ENCODE assay signal across 8 cellular contexts in the genomic region with DNA sequence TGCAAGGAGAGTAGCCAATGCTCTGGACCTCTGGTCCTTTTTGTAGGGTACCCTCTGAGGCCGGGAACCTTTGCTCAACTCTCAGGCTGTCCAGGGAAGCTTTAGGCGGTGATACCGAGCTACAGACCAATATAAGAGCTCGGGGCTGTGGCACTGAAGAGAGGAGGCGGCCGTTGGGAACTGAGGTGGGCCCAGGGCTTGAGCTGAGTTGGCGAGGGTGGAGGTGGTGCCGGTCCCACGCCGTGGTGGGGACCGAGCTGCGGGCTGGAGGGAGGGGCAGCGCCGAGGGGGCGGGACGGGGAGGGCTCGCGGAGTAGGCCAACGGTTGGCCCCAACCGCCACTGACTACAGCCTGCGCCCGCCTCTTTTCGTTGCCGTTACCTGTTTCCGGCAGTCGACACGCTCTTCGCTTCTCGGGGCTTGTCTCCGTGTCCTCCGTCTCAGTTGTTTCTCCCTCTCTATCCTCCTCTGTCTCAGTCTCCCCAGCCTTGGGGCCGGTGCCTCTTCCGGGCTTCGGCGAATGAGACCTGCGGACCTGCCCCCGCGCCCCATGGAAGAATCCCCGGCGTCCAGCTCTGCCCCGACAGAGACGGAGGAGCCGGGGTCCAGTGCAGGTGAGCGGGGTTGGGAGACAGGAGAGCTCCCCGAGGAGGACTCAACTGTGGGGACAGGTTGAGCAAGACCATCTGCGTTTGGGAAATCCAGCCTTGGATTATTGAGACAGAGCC. TPM values are rescaled to one million over a fixed set of nuclear protein-coding genes. Genes with fewer than 3 reads are reported as not detected.
DNase-seq lines count a peak whose midpoint lies in the region; ATAC-seq, FAIRE-seq and TF ChIP-seq lines count a peak whose summit lies in the region.

NEU3 (plus strand) TSS at position 393 of the 728 bp plus-strand sequence; CDS start at position 521, 128 bp downstream.

- H3K27me3 ChIP-seq in AG04450 (ENCODE audit: control insufficient read depth, insufficient read depth, low read length) (no peaks in the 10 kb centered on the region), bronchial epithelial cell (ENCODE audit: control insufficient read depth, insufficient read depth, low read length) (no peaks in the 10 kb centered on the region)

- TF ChIP-seq CTCF in AG04450 (IDR thresholded peaks at IDR 0.05; ENCODE audit: low read depth, low read length) (no peak), WI38 (IDR thresholded peaks at IDR 0.05; ENCODE audit: low read depth, low read length) (no peak), bronchial epithelial cell (IDR thresholded peaks at IDR 0.05; ENCODE audit: insufficient read depth, low read length, severe bottlenecking) (no peak)

- CTCF ChIA-PET in AG04450 (lab: Charles Lee), result interaction anchor here (0.9 to 2.4 kb wide), 3 partner anchors 44 to 216 kb away, joined by 3 to 10 read pairs (median 4); no protein-coding TSS in a partner anchor

- POLR2A ChIA-PET in AG04450 (lab: Yijun Ruan, JAX), result interaction anchor here (0.9 to 1.6 kb wide), 6 partner anchors 9 to 64 kb away, joined by 3 to 6 read pairs (median 4); partner anchors contain the start of genes SPCS2 and XRRA1

- peak; percentile 29 for DNase-seq in AG04450 (ENCODE audit: low read depth, low spot score)
- DNase-seq in NCI-H2196 (lab: John Stamatoyannopoulos, UW; ENCODE audit: unreplicated experiment), result peak; percentile 76
- DNase-seq in bronchial epithelial cell (ENCODE audit: low read depth), result peak; percentile 71
- DNase-seq in inferior parietal cortex (ENCODE audit: extremely low spot score), result peak; percentile 68
- DNase-seq in stimulated activated CD4-positive, alpha-beta T cell treated with anti-CD3 and anti-CD28 coated beads, Interleukin-12 subunit alpha, Interleukin-12 subunit beta, amount 100 ng/mL, for 4 hours, result peak; percentile 86

- no peak for FAIRE-seq in bronchial epithelial cell (lab: Jason Lieb, UNC)

- peak within 1 kb of the TSS; percentile 66 for H3K27ac ChIP-seq in AG04450 (ENCODE audit: low read depth, low read length)

- H3K36me3 ChIP-seq in bronchial epithelial cell (ENCODE audit: control insufficient read depth, insufficient read depth, low read length), result no peaks in the 10 kb centered on the region

- H3K9me3 ChIP-seq in AG04450 (ENCODE audit: control insufficient read depth, insufficient read depth, low read length), result no peaks in the 10 kb centered on the region; the same call in 1 of the 2 replicates

- H3K4me3 ChIP-seq in AG04450 (ENCODE audit: low read depth, low read length) (peak within 1 kb of the TSS; percentile 79), WI38 (ENCODE audit: low read depth, low read length) (peak within 1 kb of the TSS; percentile 88), bronchial epithelial cell (ENCODE audit: low read depth, low read length) (peak within 1 kb of the TSS; percentile 48)

- ATAC-seq in GM18870 (IDR thresholded peaks at IDR 0.05; ENCODE audit: unreplicated experiment) (peak; percentile 80), HG03135 (IDR thresholded peaks at IDR 0.05; ENCODE audit: unreplicated experiment) (peak; percentile 81)

RNA-seq across cellular contexts. Expression of gene NEU3, which starts in this region (rescaled TPM):
- 5.6 and 5.7 TPM in 2 replicates for polyA plus RNA-seq in AG04450 (2011; rRNA removed)
- 13.7 and 19.6 TPM in 2 replicates for polyA minus RNA-seq in AG04450 (2011; rRNA and poly(A)+ RNA removed)
- total RNA-seq in bronchial epithelial cell, result 5.6 and 8.7 TPM in 2 replicates

Comparison
In these comparisons a context has a peak if more than half of its experiments do, and no peak if none do; other contexts are left out.
1. Peak in every context shown above with its lines: DNase-seq, ATAC-seq, H3K4me3 ChIP-seq and H3K27ac ChIP-seq.
2. DNase-seq: peak in every context shown above with its lines; median percentile 86 in stimulated activated CD4-positive, alpha-beta T cell treated with anti-CD3 and anti-CD28 coated beads, Interleukin-12 subunit alpha, Interleukin-12 subunit beta, amount 100 ng/mL, for 4 hours; 76 in NCI-H2196; 71 in bronchial epithelial cell; 68 in inferior parietal cortex; 29 in AG04450.